ENCODE assay signal across 9 cellular contexts in the genomic region with DNA sequence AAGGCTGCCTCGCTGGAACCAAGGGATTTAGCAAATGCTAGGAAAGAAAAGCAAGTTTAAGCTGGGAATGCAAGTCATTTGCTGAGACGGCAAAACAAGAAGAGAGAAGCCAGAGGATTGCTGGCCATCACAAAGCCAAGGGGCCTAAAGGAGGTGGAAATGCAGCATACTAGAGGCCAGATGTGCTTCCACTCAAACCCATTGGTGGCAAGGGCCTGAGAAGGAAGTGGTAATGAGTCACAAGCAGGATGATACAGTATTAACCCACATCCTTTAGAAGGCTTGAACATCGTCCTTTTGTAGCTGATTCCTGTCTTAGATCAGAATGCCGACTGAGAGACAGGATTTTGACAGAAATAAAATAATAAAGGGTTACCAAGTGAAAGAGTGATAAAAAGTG.
DNase-seq lines count a peak whose midpoint lies in the region; ATAC-seq and TF ChIP-seq lines count a peak whose summit lies in the region.
"Had no signal": no experiment of that assay in that cellular context is flagged by ENCODE, and none has a peak within 500 bp of the region (broad histone marks: within the 10 kb centered on the region; RNA-seq: fewer than 3 reads in every experiment).

No MANE protein-coding gene starts in this region.

- peaks cover 0 to 21% (median 0%) of the 10 kb centered on the region in 3 donors for H3K4me1 ChIP-seq in esophagus squamous epithelium
- no peaks in the 10 kb centered on the region for H3K4me1 ChIP-seq in adrenal gland (replicated peaks in 1 of 2)
- H3K4me1 ChIP-seq in ovary (ENCODE audit: insufficient read depth): no peaks in the 10 kb centered on the region

- H3K4me3 Mint-ChIP-seq in central memory CD8-positive, alpha-beta T cell: peak overlapping the region; percentile 36

- H3K36me3 ChIP-seq in esophagus squamous epithelium (no peaks in the 10 kb centered on the region), adrenal gland (replicated peaks in 1 of 2) (no peaks in the 10 kb centered on the region), ovary (no peaks in the 10 kb centered on the region)

- TF ChIP-seq CTCF in esophagus squamous epithelium (IDR thresholded peaks at IDR 0.05): no peak
- TF ChIP-seq CTCF in adrenal gland (IDR thresholded peaks at IDR 0.05): no peak
- TF ChIP-seq CTCF in ovary (IDR thresholded peaks at IDR 0.05): no peak

- intact Hi-C loops in esophagus squamous epithelium (cut with DNase I) (no loop called here), adrenal gland (cut with DNase I) (no loop called here), ovary (cut with DNase I) (no loop called here)

- H3K27ac ChIP-seq in esophagus squamous epithelium (no peak overlapping the region), adrenal gland (no peak overlapping the region), ovary (no peak overlapping the region)

- TF ChIP-seq EP300 in ovary (IDR thresholded peaks at IDR 0.05): no peak

- H3K27me3 Mint-ChIP-seq in central memory CD8-positive, alpha-beta T cell: no peaks in the 10 kb centered on the region

- H3K27me3 ChIP-seq in esophagus squamous epithelium: no peaks in the 10 kb centered on the region
- H3K27me3 ChIP-seq in adrenal gland: no peaks in the 10 kb centered on the region
- no peaks in the 10 kb centered on the region for H3K27me3 ChIP-seq in ovary

- H3K4me1 Mint-ChIP-seq in central memory CD8-positive, alpha-beta T cell: peaks cover 31% of the 10 kb centered on the region

- no peaks in the 10 kb centered on the region for H3K36me3 Mint-ChIP-seq in central memory CD8-positive, alpha-beta T cell (ENCODE audit: insufficient read depth)

- H3K27ac Mint-ChIP-seq in central memory CD8-positive, alpha-beta T cell (ENCODE audit: low read depth): peak overlapping the region; percentile 88

- H3K9me3 Mint-ChIP-seq in central memory CD8-positive, alpha-beta T cell: no peaks in the 10 kb centered on the region

- 50 to 60% methylated on average over 4 of the region's 4 CpGs for WGBS in esophagus squamous epithelium, 2 donors
- WGBS in adrenal gland, 4 donors: 78 to 91% (median 81%) methylated on average over 4 of the region's 4 CpGs
- WGBS in ovary, 3 donors: 81 to 88% (median 85%) methylated on average over 4 of the region's 4 CpGs

- TF ChIP-seq POLR2A in esophagus squamous epithelium (IDR thresholded peaks at IDR 0.05): no peak
- TF ChIP-seq POLR2A in adrenal gland (IDR thresholded peaks at IDR 0.05): no peak
- TF ChIP-seq POLR2A in ovary (IDR thresholded peaks at IDR 0.05): no peak

- no peak overlapping the region for H3K4me3 ChIP-seq in esophagus squamous epithelium
- H3K4me3 ChIP-seq in adrenal gland: no peak overlapping the region
- no peak overlapping the region for H3K4me3 ChIP-seq in ovary

- peak; percentile 80 for ATAC-seq in GM19351 (IDR thresholded peaks at IDR 0.05; ENCODE audit: unreplicated experiment)
- ATAC-seq in central memory CD8-positive, alpha-beta T cell (replicated peaks; ENCODE audit: extremely low read depth, poor library complexity, severe bottlenecking): peak; percentile 92

- H3K9me3 ChIP-seq in esophagus squamous epithelium (no peaks in the 10 kb centered on the region), adrenal gland (replicated peaks in 1 of 3) (no peaks in the 10 kb centered on the region), ovary (no peaks in the 10 kb centered on the region)

- DNase-seq in A172 (ENCODE audit: low spot score) (peak; percentile 94), Kasumi-1 (lab: John Stamatoyannopoulos, UW) (peak; percentile 78 to 87), esophagus squamous epithelium (lab: John Stamatoyannopoulos, UW) (no peak), adrenal gland (no peak), ovary (no peak), COLO829 (ENCODE audit: low spot score) (no peak)
- no peak for DNase-seq in central memory CD8-positive, alpha-beta T cell (ENCODE audit: low spot score in 2 of 2)
- DNase-seq: NCI-H524 treated with DMSO at 0.1 percent for 48 hours had no signal

Comparison
In these comparisons a context has a peak if more than half of its experiments do, and no peak if none do; other contexts are left out.
1. DNase-seq: peak in A172 (single experiment) and Kasumi-1 (2 of 2); none in central memory CD8-positive, alpha-beta T cell (0 of 2), esophagus squamous epithelium (single experiment), adrenal gland (0 of 7), ovary (0 of 5) and COLO829 (single experiment).